ENCODE assay signal across 14 cellular contexts in genomic region chr3:149369991-149370866, GRCh38. TPM values are rescaled to one million over a fixed set of nuclear protein-coding genes. Genes with fewer than 3 reads are reported as not detected.
DNase-seq lines count a peak whose midpoint lies in the region; ATAC-seq and TF ChIP-seq lines count a peak whose summit lies in the region.
"Had no signal": no experiment of that assay in that cellular context is flagged by ENCODE, and none has a peak within 500 bp of the region (broad histone marks: within the 10 kb centered on the region; RNA-seq: fewer than 3 reads in every experiment).

No MANE protein-coding gene starts in this region.

- H3K9ac ChIP-seq in mucosa of rectum (ENCODE audit: low read depth in 1 of 2, low read length in 2 of 2) = no peak overlapping the region

- ATAC-seq in left lobe of liver (no peak), GM21786 (IDR thresholded peaks at IDR 0.05; ENCODE audit: unreplicated experiment) (no peak)

- H3K9me3 ChIP-seq in right atrium auricular region (no peaks in the 10 kb centered on the region), mucosa of rectum (ENCODE audit: control insufficient read depth in 2 of 2, low read length in 2 of 2) (no peaks in the 10 kb centered on the region), vagina (no peaks in the 10 kb centered on the region)

- peaks cover 36% of the 10 kb centered on the region for H3K36me3 ChIP-seq in right atrium auricular region
- no peaks in the 10 kb centered on the region for H3K36me3 ChIP-seq in mucosa of rectum (ENCODE audit: control insufficient read depth in 2 of 2, insufficient read depth in 2 of 2, low read length in 2 of 2)
- no peaks in the 10 kb centered on the region for H3K36me3 ChIP-seq in vagina

- H3K27me3 ChIP-seq in right atrium auricular region = no peaks in the 10 kb centered on the region
- no peaks in the 10 kb centered on the region for H3K27me3 ChIP-seq in mucosa of rectum (ENCODE audit: control insufficient read depth in 2 of 2, insufficient read depth in 2 of 2, low read length in 2 of 2)
- no peaks in the 10 kb centered on the region for H3K27me3 ChIP-seq in vagina

- no peak for TF ChIP-seq POLR2A in vagina (IDR thresholded peaks at IDR 0.05)

- intact Hi-C loops in cardiac septum (cut with DNase I) (no loop called here), vagina (cut with DNase I) (no loop called here)

- H3K4me3 ChIP-seq in right atrium auricular region = no peak overlapping the region
- H3K4me3 ChIP-seq in epithelial cell of esophagus (ENCODE audit: low read length) = no peak overlapping the region
- H3K4me3 ChIP-seq in mucosa of rectum (ENCODE audit: low read length in 2 of 2) = peak overlapping the region in 1 of 2 donors; percentile 26
- no peak overlapping the region for H3K4me3 ChIP-seq in vagina
- H3K4me3 ChIP-seq: lung had no signal

- H3K27ac ChIP-seq in right atrium auricular region = peak overlapping the region; percentile 51 to 82
- peak overlapping the region; percentile 34 to 69 for H3K27ac ChIP-seq in mucosa of rectum (ENCODE audit: low read depth in 2 of 2, low read length in 2 of 2)
- peak overlapping the region; percentile 62 for H3K27ac ChIP-seq in vagina

- TF ChIP-seq CTCF in right atrium auricular region (IDR thresholded peaks at IDR 0.05) = no peak
- TF ChIP-seq CTCF in epithelial cell of esophagus (IDR thresholded peaks at IDR 0.05; ENCODE audit: insufficient read depth, low read depth, low read length, missing control alignments) = no peak
- no peak for TF ChIP-seq CTCF in vagina (IDR thresholded peaks at IDR 0.05)

- DNase-seq in right atrium auricular region (ENCODE audit: low spot score) = no peak
- no peak for DNase-seq in cardiac septum (ENCODE audit: low spot score)
- peak; percentile 48 for DNase-seq in epithelial cell of esophagus (ENCODE audit: low read depth)
- DNase-seq in vagina (ENCODE audit: extremely low spot score in 2 of 2) = no peak
- no peak for DNase-seq in left lobe of liver (ENCODE audit: low spot score)
- DNase-seq in anterior cingulate cortex (lab: John Stamatoyannopoulos, UW) = no peak
- DNase-seq: NCI-H446 treated with DMSO at 0.1 percent for 48 hours; stimulated activated naive CD4-positive, alpha-beta T cell had no signal

- peaks cover 0 to 19% of the 10 kb centered on the region in 2 donors for H3K4me1 ChIP-seq in right atrium auricular region
- H3K4me1 ChIP-seq in mucosa of rectum (ENCODE audit: control insufficient read depth in 2 of 2, insufficient read depth in 2 of 2, low read length in 2 of 2) = peaks cover 14 to 48% of the 10 kb centered on the region in 2 donors
- peaks cover 42% of the 10 kb centered on the region for H3K4me1 ChIP-seq in vagina

RNA-seq across cellular contexts. Expression of gene TM4SF1, which starts 7.2 kb away (rescaled TPM):
- total RNA-seq in right atrium auricular region (100 to 1,000 TPM; 211 to 341 TPM), cardiac septum (84.7 TPM), vagina (97.7 TPM), left lobe of liver (9.6 TPM)
- total RNA-seq: activated CD8-positive, alpha-beta memory T cell treated with anti-CD3 and anti-CD28 coated beads for 36 hours; B cell had no signal

RNA-seq across cellular contexts. Expression of gene TM4SF18, which starts 36.8 kb away (rescaled TPM):
- total RNA-seq in right atrium auricular region (10 to 100 TPM in 1 of 2 donors, 1 to 10 TPM in 1; 6.7 to 13.8 TPM), cardiac septum (4.1 TPM), vagina (10.1 TPM), left lobe of liver (1.4 TPM)
- total RNA-seq: activated CD8-positive, alpha-beta memory T cell treated with anti-CD3 and anti-CD28 coated beads for 36 hours; B cell; T-helper 1 cell treated with Interleukin-12 subunit alpha and Interleukin-12 subunit beta and Interleukin-4 antibody, amounts not matched to agents 30 ng/mL and 1 ng/mL, for 36 hours had no signal
